In genomic region chr2:236022128-236022527, GRCh38 we compare ENCODE assay signal across 29 cellular contexts.
"Had no signal": no experiment of that assay in that cellular context is flagged by ENCODE, and none has a peak within 500 bp of the region (broad histone marks: within the 10 kb centered on the region; RNA-seq: fewer than 3 reads in every experiment).

No MANE protein-coding gene starts in this region.

- ATAC-seq: naive thymus-derived CD4-positive, alpha-beta T cell; natural killer cell; psoas muscle; right lobe of liver; stimulated activated memory B cell treated with anti-CD40 and anti-IgM and Interleukin-4, amounts not matched to agents 10 μg/mL and 1 μg/mL and 100 μg/mL, for 72 hours; stimulated activated naive CD8-positive, alpha-beta T cell treated with anti-CD3 and anti-CD28 coated beads, Interleukin-15, amount 100 ng/mL, for 72 hours; stimulated activated naive CD8-positive, alpha-beta T cell treated with anti-CD3 and anti-CD28 coated beads, Interleukin-15, Interleukin-2, amounts not matched to agents 100 U/mL and 50 U/mL, for 24 hours; upper lobe of right lung had no signal

- H3K4me1 ChIP-seq: neural progenitor cell, parathyroid adenoma, psoas muscle, right lobe of liver, sigmoid colon, spleen, suprapubic skin, testis, tibial artery, upper lobe of right lung, uterus had no signal

- H3K4me3 ChIP-seq: neural progenitor cell, ovary, psoas muscle, right lobe of liver, sigmoid colon, skin epidermis, smooth muscle cell, spleen, suprapubic skin, testis, tibial artery, transverse colon, upper lobe of right lung, uterus had no signal

- H3K27me3 ChIP-seq: neural progenitor cell, ovary, right lobe of liver, sigmoid colon, spleen, suprapubic skin, testis, tibial artery, transverse colon, upper lobe of right lung, uterus had no signal

- H3K9me3 ChIP-seq: ovary, psoas muscle, right lobe of liver, sigmoid colon, spleen, suprapubic skin, testis, tibial artery, transverse colon, upper lobe of right lung, uterus had no signal

- H3K27ac ChIP-seq: neural progenitor cell, ovary, parathyroid adenoma, psoas muscle, right lobe of liver, sigmoid colon, skin epidermis, spleen, suprapubic skin, testis, tibial artery, transverse colon, upper lobe of right lung, uterus had no signal

- H3K36me3 ChIP-seq: neural progenitor cell, ovary, right lobe of liver, spleen, suprapubic skin, tibial artery, transverse colon, upper lobe of right lung, uterus had no signal

- DNase-seq: naive thymus-derived CD4-positive, alpha-beta T cell; natural killer cell; occipital lobe; ovary; posterior cingulate gyrus; psoas muscle; right lobe of liver; sigmoid colon; spleen; stimulated activated CD4-positive, alpha-beta T cell treated with anti-CD3 and anti-CD28 coated beads, Interleukin-12 subunit alpha, Interleukin-12 subunit beta, amount 100 ng/mL, for 4 hours; stimulated activated CD4-positive, alpha-beta T cell treated with anti-CD3 and anti-CD28 coated beads, Interleukin-1b, Interleukin-23, amount 100 ng/mL, for 48 hours; stimulated activated CD4-positive, alpha-beta T cell treated with anti-CD3 and anti-CD28 coated beads, Interleukin-4, amount 100 ng/mL, for 1 hour; stimulated activated CD4-positive, alpha-beta T cell treated with anti-CD3 and anti-CD28 coated beads, Interleukin-4, amount 100 ng/mL, for 4 hours; stimulated activated CD8-positive, alpha-beta memory T cell treated with anti-CD3 and anti-CD28 coated beads, Interleukin-4, amount 100 ng/mL, for 48 hours; stimulated activated naive CD4-positive, alpha-beta T cell; stimulated activated naive CD8-positive, alpha-beta T cell treated with anti-CD3 and anti-CD28 coated beads, Interleukin-15, amount 100 ng/mL, for 72 hours; stimulated activated naive CD8-positive, alpha-beta T cell treated with anti-CD3 and anti-CD28 coated beads, Interleukin-15, Interleukin-2, amounts not matched to agents 100 U/mL and 50 U/mL, for 24 hours; substantia nigra; testis; tibial artery; transverse colon; upper lobe of right lung; uterus had no signal
